In genomic region chr19:48795855-48796142, GRCh38 we compare ENCODE assay signal across 8 cellular contexts. TPM values are rescaled to one million over a fixed set of nuclear protein-coding genes. Genes with fewer than 3 reads are reported as not detected.
A peak's percentile ranks its signal among the peaks of the same experiment; 100 is the strongest.
DNase-seq lines count a peak whose midpoint lies in the region; ATAC-seq, FAIRE-seq and TF ChIP-seq lines count a peak whose summit lies in the region.

No MANE protein-coding gene starts in this region.

- H3K4me2 ChIP-seq in BLaER1 (peak overlapping the region; percentile 92), PC-9 (no peak overlapping the region)

- H3K9me3 ChIP-seq in BLaER1: no peaks in the 10 kb centered on the region
- H3K9me3 ChIP-seq in PC-9 (ENCODE audit: insufficient read depth, low read depth): no peaks in the 10 kb centered on the region
- no peaks in the 10 kb centered on the region for H3K9me3 ChIP-seq in heart left ventricle

- DNase-seq in PC-9 (no peak), heart left ventricle (peak in 4 of 5 donors; percentile 50 to 58 (median 54)), posterior vena cava (ENCODE audit: low spot score) (peak; percentile 88), RCC 7860 (ENCODE audit: low spot score) (no peak), AML-193 (lab: John Stamatoyannopoulos, UW) (no peak)

- H3K4me1 ChIP-seq in BLaER1 (peaks cover 59% of the 10 kb centered on the region), PC-9 (replicated peaks; ENCODE audit: insufficient read depth) (0 out of 2 replicates have a peak, but pooled peaks cover 3% of the 10 kb centered on the region), heart left ventricle (peaks cover 0 to 13% (median 7%) of the 10 kb centered on the region in 12 donors)

- H3K27me3 ChIP-seq in BLaER1 (no peaks in the 10 kb centered on the region), PC-9 (ENCODE audit: insufficient read depth, low read depth) (no peaks in the 10 kb centered on the region), heart left ventricle (no peaks in the 10 kb centered on the region)

- H3K4me3 ChIP-seq in BLaER1: peak overlapping the region; percentile 65
- no peak overlapping the region for H3K4me3 ChIP-seq in PC-9
- H3K4me3 ChIP-seq in heart left ventricle: peak overlapping the region in 1 of 12 donors; percentile 74

- TF ChIP-seq CTCF in PC-9 (conservative IDR thresholded peaks at IDR 0.05) (no peak), heart left ventricle (IDR thresholded peaks at IDR 0.05) (no peak)

- H3K27ac ChIP-seq in BLaER1: peak overlapping the region; percentile 87
- H3K27ac ChIP-seq in PC-9: 0 out of 2 replicates have a peak overlapping the region, but pooled peaks have one; percentile 11
- H3K27ac ChIP-seq in heart left ventricle: peak overlapping the region; percentile 7 to 91 (median 74)

- CTCF ChIA-PET in PC-9 (lab: Charles Lee): interaction anchor here (0.5 to 1.4 kb wide), 11 partner anchors 11 to 736 kb away, joined by 3 to 12 read pairs (median 6); partner anchors contain the start of genes BCAT2, HSD17B14 and RUVBL2

- H3K36me3 ChIP-seq in BLaER1 (0 out of 2 replicates have a peak, but pooled peaks cover 8% of the 10 kb centered on the region), PC-9 (ENCODE audit: low read depth) (no peaks in the 10 kb centered on the region), heart left ventricle (peaks cover 0 to 5% (median 0%) of the 10 kb centered on the region in 9 donors)

- H3K9me2 ChIP-seq in PC-9 (ENCODE audit: insufficient read depth): no peaks in the 10 kb centered on the region

- no peak for TF ChIP-seq POLR2A in heart left ventricle (IDR thresholded peaks at IDR 0.05)

- WGBS in heart left ventricle, 4 donors: 43 to 71% (median 62%) methylated on average over 1 to 3 of the region's 3 CpGs

- intact Hi-C loops in PC-9 (cut with micrococcal nuclease; ENCODE audit: unreplicated experiment) (loop anchor here (1.0 to 5.0 kb wide), 4 partner anchors 40 to 197 kb away; partner anchors contain the start of genes CA11, GYS1 and RUVBL2), heart left ventricle (cut with DNase I) (loop anchor here (1.0 to 10.0 kb wide), 12 partner anchors 15 to 179 kb away; partner anchors contain the start of genes FTL (in 2 of the 10), HSD17B14 (in 2 of the 10), BCAT2 (in 1 of the 10) and CA11 (in 1 of the 10)), posterior vena cava (cut with DNase I) (loop anchor here in 1 of 2 donors (2.0 to 10.0 kb wide), 2 partner anchors 47 to 169 kb away; partner anchors contain the start of gene FTL)

- H4K20me1 ChIP-seq in BLaER1: no peaks in the 10 kb centered on the region
- H4K20me1 ChIP-seq in PC-9 (ENCODE audit: insufficient read depth): no peaks in the 10 kb centered on the region

- H2AFZ ChIP-seq in PC-9: no peak overlapping the region

- FAIRE-seq in RCC 7860 (lab: Jason Lieb, UNC): no peak

- peak overlapping the region; percentile 52; the same call in 1 of the 2 replicates for H3K9ac ChIP-seq in BLaER1

- BruUV-seq in PC-9 (replicated peaks; lab: Mats Ljungman, UMichigan): TSS peak; percentile 12

- H3F3A ChIP-seq in PC-9 (ENCODE audit: insufficient read depth, low read depth): peaks cover 8% of the 10 kb centered on the region; the same call in 1 of the 2 replicates

- no peaks in the 10 kb centered on the region for H3K79me2 ChIP-seq in PC-9 (ENCODE audit: low read depth)

- ATAC-seq in heart left ventricle (peak in 3 of 4 donors; percentile 18 to 49 (median 27)), GM21360 (IDR thresholded peaks at IDR 0.05; ENCODE audit: unreplicated experiment) (no peak), HG03196 (IDR thresholded peaks at IDR 0.05; ENCODE audit: unreplicated experiment) (no peak)

- POLR2A ChIA-PET in PC-9 (lab: Charles Lee; ENCODE audit: unreplicated experiment): interaction anchor here (0.6 to 0.9 kb wide), 2 partner anchors 41 to 44 kb away, joined by 3 to 5 read pairs; no protein-coding TSS in a partner anchor

RNA-seq across cellular contexts. Expression of gene BCAT2, which starts 15.0 kb away (rescaled TPM):
- 69.7 and 70.5 TPM in 2 replicates for total RNA-seq in PC-9 (2021)
- 100 to 1,000 TPM in 1 of 9 donors, 10 to 100 TPM in 8; 39.8 to 103 (median 61.7) TPM for total RNA-seq in heart left ventricle
- polyA plus RNA-seq in heart left ventricle: 10 to 100 TPM; 62.5 to 84.7 TPM
- 10 to 100 TPM; 21.7 to 24.9 TPM for total RNA-seq in posterior vena cava

RNA-seq across cellular contexts. Expression of gene FGF21, which starts 40.5 kb away (rescaled TPM):
- total RNA-seq in PC-9 (2021) (0.41 and 0.78 TPM in 2 replicates), heart left ventricle (not detected), posterior vena cava (not detected)
- polyA plus RNA-seq in heart left ventricle: not detected

RNA-seq across cellular contexts. Expression of gene HSD17B14, which starts 40.5 kb away (rescaled TPM):
- total RNA-seq in PC-9 (2021): 20.7 and 33.6 TPM in 2 replicates
- 1 to 10 TPM in 8 of 9 donors, not detected in 1; 1.2 to 5.4 (median 3.3) TPM for total RNA-seq in heart left ventricle
- polyA plus RNA-seq in heart left ventricle: 1 to 10 TPM; 1.6 to 2.7 TPM
- total RNA-seq in posterior vena cava: 1 to 10 TPM; 5.6 to 6.6 TPM

RNA-seq across cellular contexts. Expression of gene FUT1, which starts 43.4 kb away (rescaled TPM):
- total RNA-seq in PC-9 (2021): 7.9 and 9.6 TPM in 2 replicates
- total RNA-seq in heart left ventricle: 1 to 10 TPM; 1.8 to 6.2 (median 2.7) TPM
- 1 to 10 TPM; 2.3 to 3.0 TPM for polyA plus RNA-seq in heart left ventricle
- 1 to 10 TPM; 1.5 to 2.1 TPM for total RNA-seq in posterior vena cava

RNA-seq across cellular contexts. Expression of gene IZUMO1, which starts 49.1 kb away (rescaled TPM):
- total RNA-seq in PC-9 (2021) (2.2 and 3.0 TPM in 2 replicates), heart left ventricle (under 1 TPM; 0.13 to 0.56 (median 0.42) TPM), posterior vena cava (under 1 TPM; 0.52 to 0.56 TPM)
- under 1 TPM; 0.53 to 0.93 TPM for polyA plus RNA-seq in heart left ventricle

Comparison
In these comparisons a context has a peak if more than half of its experiments do, and no peak if none do; other contexts are left out.
1. H3K27ac ChIP-seq: peak in every context shown above with its lines; median percentile 87 in BLaER1; 74 in heart left ventricle; 11 in PC-9.
2. DNase-seq: peak in heart left ventricle (4 of 5) and posterior vena cava (single experiment); none in PC-9 (0 of 2), RCC 7860 (single experiment) and AML-193 (0 of 2).
3. ATAC-seq: peak in heart left ventricle (3 of 4); none in GM21360 (single experiment) and HG03196 (single experiment).